In the genomic region with DNA sequence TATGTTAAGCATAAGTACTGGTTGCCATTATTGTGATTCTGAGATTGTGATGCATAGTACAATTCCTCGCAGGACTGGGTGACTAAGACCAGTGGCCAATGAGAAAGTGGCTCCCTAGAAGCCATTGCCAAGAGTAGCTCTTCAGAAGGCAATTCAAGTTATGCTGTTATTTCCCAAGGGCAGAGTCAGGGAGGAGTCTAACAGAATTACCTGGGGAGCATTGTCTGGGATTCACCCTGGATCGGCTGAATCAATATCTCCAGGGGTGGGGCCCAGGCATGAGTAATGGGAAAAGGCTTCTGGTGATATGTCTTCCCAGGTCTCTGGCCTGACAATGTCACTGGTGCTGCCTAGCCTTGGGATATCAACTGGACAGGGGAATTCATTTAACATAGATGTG, we compare ENCODE assay signal across 19 cellular contexts. TPM values are rescaled to one million over a fixed set of nuclear protein-coding genes. Genes with fewer than 3 reads are reported as not detected.
DNase-seq lines count a peak whose midpoint lies in the region; ATAC-seq and TF ChIP-seq lines count a peak whose summit lies in the region.
"Had no signal": no experiment of that assay in that cellular context is flagged by ENCODE, and none has a peak within 500 bp of the region (broad histone marks: within the 10 kb centered on the region; RNA-seq: fewer than 3 reads in every experiment).

No MANE protein-coding gene starts in this region.

- H3K27me3 ChIP-seq in PC-3 (ENCODE audit: low read length) = no peaks in the 10 kb centered on the region
- no peaks in the 10 kb centered on the region for H3K27me3 ChIP-seq in SJCRH30

- H3K9ac ChIP-seq in PC-3 (ENCODE audit: low read length) = no peak overlapping the region

- peak; percentile 46 for DNase-seq in HPDE6-E6E7 (ENCODE audit: extremely low spot score)
- DNase-seq in PC-3 = peak; percentile 92
- peak; percentile 98 for DNase-seq in epithelial cell of esophagus (ENCODE audit: low read depth)
- DNase-seq in mucosa of descending colon = peak in 1 of 3 donors; percentile 23
- no peak for DNase-seq in occipital lobe (lab: John Stamatoyannopoulos, UW)
- DNase-seq in nucleus accumbens (lab: John Stamatoyannopoulos, UW) = no peak
- no peak for DNase-seq in globus pallidus (ENCODE audit: low spot score)
- no peak for DNase-seq in SJCRH30
- DNase-seq: CD4-positive, alpha-beta memory T cell; DND-41; GF-D8; HFFc6; IMR-90; Karpas-422; NCI-H1105; NCI-H187 treated with DMSO at 0.1 percent for 48 hours; NCI-H2171; SIG-M5; T-helper 17 cell had no signal

- H4K20me1 ChIP-seq in PC-3 (ENCODE audit: low read length) = no peaks in the 10 kb centered on the region

- no TSS peak for BruUV-seq in PC-3 (replicated peaks; lab: Mats Ljungman, UMichigan)

- H3K36me3 ChIP-seq in PC-3 (ENCODE audit: low read depth, low read length) (no peaks in the 10 kb centered on the region), mucosa of descending colon (ENCODE audit: low read depth) (no peaks in the 10 kb centered on the region), SJCRH30 (no peaks in the 10 kb centered on the region)

- H3K4me3 ChIP-seq in PC-3 (ENCODE audit: low read length) (no peak overlapping the region), epithelial cell of esophagus (ENCODE audit: low read length) (no peak overlapping the region), mucosa of descending colon (no peak overlapping the region), SJCRH30 (no peak overlapping the region)

- H3K4me1 ChIP-seq in PC-3 (ENCODE audit: insufficient read depth, low read length) (peaks cover 45% of the 10 kb centered on the region), mucosa of descending colon (ENCODE audit: low read depth) (peaks cover 3% of the 10 kb centered on the region), SJCRH30 (peaks cover 11% of the 10 kb centered on the region)

- ATAC-seq in PC-3 (peak; percentile 61), mucosa of descending colon (peak; percentile 80)
- ATAC-seq: T-helper 17 cell had no signal

- intact Hi-C loops in PC-3 (cut with micrococcal nuclease) = no loop called here
- intact Hi-C loops in mucosa of descending colon (cut with DNase I, micrococcal nuclease) = no loop called here

- H3K79me2 ChIP-seq in PC-3 (ENCODE audit: low read length) = no peaks in the 10 kb centered on the region

- CTCF ChIA-PET in PC-3 (lab: Charles Lee) = no interaction called here

- H3K27ac ChIP-seq in PC-3 (ENCODE audit: low read length) (peak overlapping the region; percentile 61), SJCRH30 (no peak overlapping the region)

- 0 out of 2 replicates have a peak overlapping the region, but pooled peaks have one; percentile 27 for H3K4me2 ChIP-seq in PC-3 (ENCODE audit: low read length)

- TF ChIP-seq CTCF in PC-3 (conservative IDR thresholded peaks at IDR 0.05; ENCODE audit: low read depth, low read length) (no peak), epithelial cell of esophagus (IDR thresholded peaks at IDR 0.05; ENCODE audit: insufficient read depth, low read depth, low read length, missing control alignments) (no peak), mucosa of descending colon (IDR thresholded peaks at IDR 0.05) (no peak)

- no peaks in the 10 kb centered on the region for H3F3A ChIP-seq in PC-3 (ENCODE audit: low read length, unreplicated experiment)

- H3K9me3 ChIP-seq in PC-3 (ENCODE audit: low read length) (no peaks in the 10 kb centered on the region), mucosa of descending colon (no peaks in the 10 kb centered on the region), SJCRH30 (replicated peaks) (no peaks in the 10 kb centered on the region)

- H3K9me2 ChIP-seq in PC-3 (replicated peaks; ENCODE audit: low read length) = no peaks in the 10 kb centered on the region

- no peak overlapping the region for H2AFZ ChIP-seq in PC-3 (ENCODE audit: low read length)

- POLR2A ChIA-PET in PC-3 (lab: Charles Lee; ENCODE audit: unreplicated experiment) = no interaction called here

RNA-seq across cellular contexts. Expression of a gene that starts 10.9 kb away (rescaled TPM):
- total RNA-seq in PC-3 (2014; rRNA removed) = 24.2 and 25.7 TPM in 2 replicates
- total RNA-seq in mucosa of descending colon = 10 to 100 TPM in 2 of 3 donors, 1 to 10 TPM in 1; 5.4 to 21.7 (median 11.6) TPM
- total RNA-seq in occipital lobe = 6.7 TPM
- 5.2 and 5.8 TPM in 2 replicates for total RNA-seq in SJCRH30 (2014; rRNA removed; shearing (Covaris generic))
- total RNA-seq: CD4-positive, alpha-beta memory T cell had no signal

RNA-seq across cellular contexts. Expression of a gene that starts 49.5 kb away (rescaled TPM):
- 20.9 and 27.6 TPM in 2 replicates for total RNA-seq in PC-3 (2014; rRNA removed)
- 10 to 100 TPM; 11.9 to 15.0 (median 13.5) TPM for total RNA-seq in mucosa of descending colon
- total RNA-seq in occipital lobe = 33.7 TPM
- 45.3 and 47.1 TPM in 2 replicates for total RNA-seq in SJCRH30 (2014; rRNA removed; shearing (Covaris generic))

RNA-seq across cellular contexts. Expression of a gene that starts 49.6 kb away (rescaled TPM):
- 3.2 and 4.4 TPM in 2 replicates for total RNA-seq in PC-3 (2014; rRNA removed)
- 10 to 100 TPM; 20.8 to 23.8 (median 23.1) TPM for total RNA-seq in mucosa of descending colon
- total RNA-seq in occipital lobe = 56.1 TPM
- total RNA-seq in SJCRH30 (2014; rRNA removed; shearing (Covaris generic)) = 12.2 and 13.2 TPM in 2 replicates

Comparison
In these comparisons a context has a peak if more than half of its experiments do, and no peak if none do; other contexts are left out.
1. DNase-seq: peak in HPDE6-E6E7 (single experiment), PC-3 (single experiment) and epithelial cell of esophagus (single experiment); none in occipital lobe (single experiment), nucleus accumbens (0 of 56), globus pallidus (single experiment) and SJCRH30 (0 of 2).